ENCODE assay signal across 8 cellular contexts in genomic region chrX:155216179-155216939, GRCh38. TPM values are rescaled to one million over a fixed set of nuclear protein-coding genes. Genes with fewer than 3 reads are reported as not detected.
DNase-seq lines count a peak whose midpoint lies in the region; ATAC-seq and TF ChIP-seq lines count a peak whose summit lies in the region.

TSS of gene VBP1 (plus strand) at chrX:155216460. CDS start at chrX:155216483, 23 bp downstream.

- ATAC-seq in HG02885 (IDR thresholded peaks at IDR 0.05; ENCODE audit: poor library complexity, unreplicated experiment): peak; percentile 97
- peak; percentile 98 for ATAC-seq in T-helper 17 cell

- H3K9me3 ChIP-seq in T-helper 17 cell (ENCODE audit: control insufficient read depth, low read length, poor library complexity, severe bottlenecking) (no peaks in the 10 kb centered on the region), left ventricle myocardium inferior (replicated peaks) (no peaks in the 10 kb centered on the region)

- intact Hi-C loops in left ventricle myocardium inferior (cut with micrococcal nuclease): no loop called here

- in situ Hi-C loops in GM13977 (cut with MboI; ENCODE audit: low pct_unique_long_range_greater_than_20kb, low sequenced_read_pairs, unreplicated experiment): no loop called here

- H3K27ac ChIP-seq in left ventricle myocardium inferior (replicated peaks): peak within 1 kb of the TSS; percentile 91

- no peaks in the 10 kb centered on the region for H3K27me3 Mint-ChIP-seq in T-helper 17 cell
- no peaks in the 10 kb centered on the region for H3K27me3 Mint-ChIP-seq in progenitor cell of endocrine pancreas

- H3K4me1 Mint-ChIP-seq in T-helper 17 cell (peaks cover 16% of the 10 kb centered on the region), progenitor cell of endocrine pancreas (ENCODE audit: low read depth) (peaks cover 7% of the 10 kb centered on the region)

- peak; percentile 28 for TF ChIP-seq CTCF in GM13977 (IDR thresholded peaks at IDR 0.05; ENCODE audit: extremely low read depth, insufficient read depth, missing control alignments)
- peak; percentile 63 for TF ChIP-seq CTCF in left ventricle myocardium inferior (IDR thresholded peaks at IDR 0.05; ENCODE audit: borderline replicate concordance)
- peak; percentile 61 for TF ChIP-seq CTCF in progenitor cell of endocrine pancreas (IDR thresholded peaks at IDR 0.05; ENCODE audit: unreplicated experiment)

- peaks cover 11% of the 10 kb centered on the region for H3K36me3 ChIP-seq in left ventricle myocardium inferior

- H3K27ac Mint-ChIP-seq in T-helper 17 cell: peak within 1 kb of the TSS; percentile 86
- H3K27ac Mint-ChIP-seq in progenitor cell of endocrine pancreas: peak within 1 kb of the TSS; percentile 92

- no peaks in the 10 kb centered on the region for H3K27me3 ChIP-seq in left ventricle myocardium inferior (ENCODE audit: low read depth)

- H3K36me3 Mint-ChIP-seq in T-helper 17 cell (ENCODE audit: low read depth) (no peaks in the 10 kb centered on the region), progenitor cell of endocrine pancreas (ENCODE audit: insufficient read depth) (peaks cover 5% of the 10 kb centered on the region)

- peaks cover 35% of the 10 kb centered on the region for H3K4me1 ChIP-seq in left ventricle myocardium inferior

- H3K9me3 Mint-ChIP-seq in progenitor cell of endocrine pancreas (ENCODE audit: low read depth): peaks cover 4% of the 10 kb centered on the region

- peak within 1 kb of the TSS; percentile 95 for H3K4me3 Mint-ChIP-seq in T-helper 17 cell
- H3K4me3 Mint-ChIP-seq in progenitor cell of endocrine pancreas (ENCODE audit: low read depth): peak within 1 kb of the TSS; percentile 81

- DNase-seq in GM13977 (ENCODE audit: low spot score) (peak; percentile 90), NCI-H1694 (lab: John Stamatoyannopoulos, UW) (peak; percentile 91), T-helper 17 cell (peak; percentile 69 to 80 (median 74)), amygdala (lab: John Stamatoyannopoulos, UW) (peak; percentile 4 to 94 (median 86)), left ventricle myocardium inferior (peak; percentile 90), progenitor cell of endocrine pancreas (ENCODE audit: low spot score, unreplicated experiment) (peak; percentile 71), ureter (ENCODE audit: low spot score) (peak; percentile 93)

- H3K4me3 ChIP-seq in left ventricle myocardium inferior: peak within 1 kb of the TSS; percentile 78

RNA-seq across cellular contexts. Expression of gene VBP1, which starts in this region (rescaled TPM):
- 10 to 100 TPM; 18.9 to 21.0 TPM for total RNA-seq in T-helper 17 cell
- total RNA-seq in left ventricle myocardium inferior: 63.9 TPM
- 50.8 and 55.0 TPM in 2 replicates for total RNA-seq in progenitor cell of endocrine pancreas
- 40.5 TPM for total RNA-seq in ureter

Comparison
In these comparisons a context has a peak if more than half of its experiments do, and no peak if none do; other contexts are left out.
1. Peak in every context shown above with its lines: DNase-seq, ATAC-seq, H3K4me3 ChIP-seq and H3K27ac ChIP-seq.